ENCODE assay signal across 1 cellular context in genomic region chr7:158585721-158586498, GRCh38.
TF ChIP-seq lines count a peak whose summit lies in the region.

No MANE protein-coding gene starts in this region.

TF ChIP-seq in HepG2, 621 proteins besides CTCF, POLR2A, EP300 and RAD21 (continues in another document):
- TF ChIP-seq REST (IDR thresholded peaks at IDR 0.05; ENCODE audit: borderline replicate concordance in 1 of 2, low read depth in 1 of 2, low read length in 2 of 2) (0 out of 4 replicates have a peak, but pooled peaks of 1 of the 2 experiments have one; percentile 21), SALL1 (CRISPR knock-in tag; IDR thresholded peaks at IDR 0.05) (peak; percentile 64), MTF2 (CRISPR knock-in tag; IDR thresholded peaks at IDR 0.05; ENCODE audit: borderline replicate concordance) (no peak), ZFY (CRISPR knock-in tag; IDR thresholded peaks at IDR 0.05) (peak; percentile 35; the same call in 1 of the 2 replicates), KDM1A (CRISPR knock-in tag; IDR thresholded peaks at IDR 0.05) (no peak), FOXA3 (CRISPR knock-in tag; IDR thresholded peaks at IDR 0.05) (0 out of 2 replicates have a peak, but pooled peaks have one; percentile 32), HIVEP1 (CRISPR knock-in tag; IDR thresholded peaks at IDR 0.05) (0 out of 2 replicates have a peak, but pooled peaks have one; percentile 38), ZSCAN21 (CRISPR knock-in tag; IDR thresholded peaks at IDR 0.05; ENCODE audit: borderline replicate concordance) (peak; percentile 43; the same call in 1 of the 2 replicates), DZIP1 (CRISPR knock-in tag; IDR thresholded peaks at IDR 0.05) (0 out of 2 replicates have a peak, but pooled peaks have one; percentile 31), ARID5B (CRISPR knock-in tag; IDR thresholded peaks at IDR 0.05) (peak; percentile 58; the same call in 1 of the 2 replicates), FOXA1 (IDR thresholded peaks at IDR 0.05) (no peak), FOXA1 (CRISPR knock-in tag; IDR thresholded peaks at IDR 0.05) (peak; percentile 47; the same call in 1 of the 2 replicates), MEIS2 (CRISPR knock-in tag; IDR thresholded peaks at IDR 0.05) (0 out of 2 replicates have a peak, but pooled peaks have one; percentile 41), SOX5 (CRISPR knock-in tag; IDR thresholded peaks at IDR 0.05; ENCODE audit: borderline replicate concordance) (0 out of 2 replicates have a peak, but pooled peaks have one; percentile 20), SAP130 (CRISPR knock-in tag; IDR thresholded peaks at IDR 0.05; ENCODE audit: low read depth) (peak; percentile 78), LCORL (IDR thresholded peaks at IDR 0.05) (no peak), LCORL (CRISPR knock-in tag; IDR thresholded peaks at IDR 0.05) (0 out of 2 replicates have a peak, but pooled peaks have one; percentile 50), AHDC1 (CRISPR knock-in tag; IDR thresholded peaks at IDR 0.05; ENCODE audit: borderline replicate concordance) (0 out of 2 replicates have a peak, but pooled peaks have one; percentile 19), GATAD1 (CRISPR knock-in tag; IDR thresholded peaks at IDR 0.05) (peak; percentile 35; the same call in 1 of the 2 replicates), ZNF224 (CRISPR knock-in tag; IDR thresholded peaks at IDR 0.05) (0 out of 2 replicates have a peak, but pooled peaks have one; percentile 39), ZNF317 (CRISPR knock-in tag; IDR thresholded peaks at IDR 0.05) (no peak), ARNTL (CRISPR knock-in tag; IDR thresholded peaks at IDR 0.05) (0 out of 2 replicates have a peak, but pooled peaks have one; percentile 39), ZEB1 (IDR thresholded peaks at IDR 0.05; ENCODE audit: insufficient replicate concordance, low read depth) (peak; percentile 82), TEAD3 (CRISPR knock-in tag; optimal IDR thresholded peaks at IDR 0.05; ENCODE audit: borderline replicate concordance) (peak; percentile 41), ZBTB38 (CRISPR knock-in tag; IDR thresholded peaks at IDR 0.05) (0 out of 2 replicates have a peak, but pooled peaks have one; percentile 63), ZNF644 (CRISPR knock-in tag; IDR thresholded peaks at IDR 0.05; ENCODE audit: low read depth) (peak; percentile 75; the same call in 1 of the 2 replicates), ZNF776 (CRISPR knock-in tag; IDR thresholded peaks at IDR 0.05) (0 out of 2 replicates have a peak, but pooled peaks have one; percentile 24), SMC3 (IDR thresholded peaks at IDR 0.05; ENCODE audit: low read length) (no peak; the same call in 1 of the 2 replicates), MXI1 (IDR thresholded peaks at IDR 0.05; ENCODE audit: borderline replicate concordance, low read depth, low read length) (peak; percentile 50; the same call in 1 of the 3 replicates), HNF4A (CRISPR knock-in tag; IDR thresholded peaks at IDR 0.05) (peak; percentile 33; the same call in 1 of the 2 replicates), RFX5 (IDR thresholded peaks at IDR 0.05; ENCODE audit: low read depth, low read length) (no peak), YEATS4 (CRISPR knock-in tag; IDR thresholded peaks at IDR 0.05; ENCODE audit: borderline replicate concordance) (0 out of 2 replicates have a peak, but pooled peaks have one; percentile 15), FOXC1 (CRISPR knock-in tag; IDR thresholded peaks at IDR 0.05; ENCODE audit: borderline replicate concordance) (peak; percentile 65; the same call in 1 of the 2 replicates), MIER2 (CRISPR knock-in tag; IDR thresholded peaks at IDR 0.05) (peak; percentile 87), ZNF275 (CRISPR knock-in tag; IDR thresholded peaks at IDR 0.05; ENCODE audit: borderline replicate concordance) (peak; percentile 28; the same call in 1 of the 2 replicates), ELF3 (CRISPR knock-in tag; IDR thresholded peaks at IDR 0.05) (peak; percentile 55; the same call in 1 of the 2 replicates), ARHGAP35 (CRISPR knock-in tag; IDR thresholded peaks at IDR 0.05; ENCODE audit: borderline replicate concordance) (no peak), ZFP90 (CRISPR knock-in tag; IDR thresholded peaks at IDR 0.05; ENCODE audit: borderline replicate concordance) (no peak), ISX (CRISPR knock-in tag; conservative IDR thresholded peaks at IDR 0.05) (no peak)
- TF ChIP-seq, protein P1, sequence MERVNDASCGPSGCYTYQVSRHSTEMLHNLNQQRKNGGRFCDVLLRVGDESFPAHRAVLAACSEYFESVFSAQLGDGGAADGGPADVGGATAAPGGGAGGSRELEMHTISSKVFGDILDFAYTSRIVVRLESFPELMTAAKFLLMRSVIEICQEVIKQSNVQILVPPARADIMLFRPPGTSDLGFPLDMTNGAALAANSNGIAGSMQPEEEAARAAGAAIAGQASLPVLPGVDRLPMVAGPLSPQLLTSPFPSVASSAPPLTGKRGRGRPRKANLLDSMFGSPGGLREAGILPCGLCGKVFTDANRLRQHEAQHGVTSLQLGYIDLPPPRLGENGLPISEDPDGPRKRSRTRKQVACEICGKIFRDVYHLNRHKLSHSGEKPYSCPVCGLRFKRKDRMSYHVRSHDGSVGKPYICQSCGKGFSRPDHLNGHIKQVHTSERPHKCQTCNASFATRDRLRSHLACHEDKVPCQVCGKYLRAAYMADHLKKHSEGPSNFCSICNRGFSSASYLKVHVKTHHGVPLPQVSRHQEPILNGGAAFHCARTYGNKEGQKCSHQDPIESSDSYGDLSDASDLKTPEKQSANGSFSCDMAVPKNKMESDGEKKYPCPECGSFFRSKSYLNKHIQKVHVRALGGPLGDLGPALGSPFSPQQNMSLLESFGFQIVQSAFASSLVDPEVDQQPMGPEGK (CRISPR knock-in tag; IDR thresholded peaks at IDR 0.05) = peak; percentile 24; the same call in 1 of the 2 replicates
